ENCODE assay signal across 29 cellular contexts in the genomic region with DNA sequence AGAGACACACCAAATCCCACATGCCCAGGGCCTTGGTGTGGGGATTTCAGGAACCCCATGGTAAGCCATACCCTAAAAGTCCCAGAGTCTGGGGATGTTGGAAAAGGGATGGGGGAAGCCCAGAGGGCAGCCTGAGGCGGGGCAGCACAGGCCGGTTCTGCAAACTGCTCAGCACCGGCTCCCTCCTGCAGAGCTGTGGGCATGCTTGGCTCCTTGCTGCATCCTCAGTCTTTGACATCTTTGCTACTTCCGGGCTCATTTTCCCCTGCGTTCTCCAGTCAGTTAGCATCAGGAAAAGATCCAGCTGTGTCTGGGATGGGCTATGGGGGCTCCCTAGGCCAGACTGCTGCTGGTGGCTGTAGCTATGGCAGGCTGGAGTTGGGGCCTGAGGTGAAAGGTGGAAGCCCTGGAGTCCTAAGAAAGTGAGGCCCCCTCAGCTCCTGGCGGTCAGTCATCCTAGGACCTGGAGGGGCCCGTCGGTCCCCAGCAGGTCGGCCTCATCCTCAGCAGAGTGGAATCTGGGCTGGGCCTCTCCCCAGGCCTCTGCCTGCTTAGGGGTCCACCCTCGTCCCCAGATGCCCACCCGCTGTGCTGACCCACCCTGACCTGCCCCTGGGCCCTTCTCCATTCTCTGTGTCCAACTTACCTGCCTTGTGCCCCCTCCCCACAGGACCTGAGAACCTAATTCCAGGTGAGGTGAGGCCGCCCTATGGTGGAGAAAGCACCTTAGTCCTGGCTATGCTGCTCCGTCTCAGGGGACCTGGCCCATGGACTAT. TPM values are rescaled to one million over a fixed set of nuclear protein-coding genes. Genes with fewer than 3 reads are reported as not detected.
DNase-seq lines count a peak whose midpoint lies in the region; ATAC-seq and TF ChIP-seq lines count a peak whose summit lies in the region.
"Had no signal": no experiment of that assay in that cellular context is flagged by ENCODE, and none has a peak within 500 bp of the region (broad histone marks: within the 10 kb centered on the region; RNA-seq: fewer than 3 reads in every experiment).

No MANE protein-coding gene starts in this region.

- H3K9me3 ChIP-seq in right cardiac atrium (ENCODE audit: control insufficient read depth, low read length): no peaks in the 10 kb centered on the region
- H3K9me3 ChIP-seq: adrenal gland, BLaER1, body of pancreas, MG63, prostate gland, SJSA1, thyroid gland had no signal

- no peaks in the 10 kb centered on the region for H3K36me3 Mint-ChIP-seq in activated CD8-positive, alpha-beta memory T cell treated with anti-CD3 and anti-CD28 coated beads, Interleukin-2, amount 10 ng/mL, durations not matched to agents 7 days and 5 days
- no peaks in the 10 kb centered on the region for H3K36me3 Mint-ChIP-seq in natural killer cell

- H3K4me1 ChIP-seq in right cardiac atrium (ENCODE audit: control insufficient read depth, insufficient read depth, low read length): no peaks in the 10 kb centered on the region
- H3K4me1 ChIP-seq: adrenal gland, body of pancreas, prostate gland, SJSA1, thyroid gland had no signal

- WGBS in right cardiac atrium: 87% methylated on average over 13 of the region's 13 CpGs

- H3K4me3 ChIP-seq in right cardiac atrium (ENCODE audit: low read length): no peak overlapping the region
- H3K4me3 ChIP-seq: adrenal gland, BLaER1, body of pancreas, lung, MG63, prostate gland, SJSA1, thyroid gland had no signal

- no peaks in the 10 kb centered on the region for H3K4me1 Mint-ChIP-seq in activated CD8-positive, alpha-beta memory T cell treated with anti-CD3 and anti-CD28 coated beads, Interleukin-2, amount 10 ng/mL, durations not matched to agents 7 days and 5 days
- H3K4me1 Mint-ChIP-seq in natural killer cell: peaks cover 0 to 4% of the 10 kb centered on the region in 2 donors

- TF ChIP-seq CTCF in natural killer cell (IDR thresholded peaks at IDR 0.05): no peak

- CTCF ChIA-PET in activated CD8-positive, alpha-beta memory T cell treated with anti-CD3 and anti-CD28 coated beads, Interleukin-2, amount 10 ng/mL, durations not matched to agents 7 days and 5 days (lab: Charles Lee): interaction anchor here (1.5 kb wide), 1 partner anchor 17 kb away, joined by 6 read pairs; no protein-coding TSS in a partner anchor

- no peaks in the 10 kb centered on the region for H3K27me3 Mint-ChIP-seq in activated CD8-positive, alpha-beta memory T cell treated with anti-CD3 and anti-CD28 coated beads, Interleukin-2, amount 10 ng/mL, durations not matched to agents 7 days and 5 days
- no peaks in the 10 kb centered on the region for H3K27me3 Mint-ChIP-seq in natural killer cell (ENCODE audit: low read depth in 2 of 2)
- H3K27me3 Mint-ChIP-seq: activated T-cell treated with anti-CD3 and anti-CD28 coated beads, Interleukin-2, amount 50 U/mL, for 24 hours had no signal

- no peak overlapping the region for H3K27ac ChIP-seq in right cardiac atrium (ENCODE audit: low read length)
- H3K27ac ChIP-seq: adrenal gland, BLaER1, body of pancreas, prostate gland, SJSA1, thyroid gland had no signal

- intact Hi-C loops in Right ventricle myocardium superior (cut with DNase I) (no loop called here), right cardiac atrium (cut with DNase I) (no loop called here), natural killer cell (cut with micrococcal nuclease) (no loop called here)

- no peaks in the 10 kb centered on the region for H3K9me3 Mint-ChIP-seq in activated CD8-positive, alpha-beta memory T cell treated with anti-CD3 and anti-CD28 coated beads, Interleukin-2, amount 10 ng/mL, durations not matched to agents 7 days and 5 days (ENCODE audit: low read depth)
- no peaks in the 10 kb centered on the region for H3K9me3 Mint-ChIP-seq in natural killer cell
- H3K9me3 Mint-ChIP-seq: activated T-cell treated with anti-CD3 and anti-CD28 coated beads, Interleukin-2, amount 50 U/mL, for 24 hours had no signal

- H3K4me3 Mint-ChIP-seq in activated CD8-positive, alpha-beta memory T cell treated with anti-CD3 and anti-CD28 coated beads, Interleukin-2, amount 10 ng/mL, durations not matched to agents 7 days and 5 days: no peak overlapping the region
- H3K4me3 Mint-ChIP-seq in natural killer cell: no peak overlapping the region
- H3K4me3 Mint-ChIP-seq: activated CD8-positive, alpha-beta T cell treated with anti-CD3 and anti-CD28 coated beads, Interleukin-2, amount 10 ng/mL, durations not matched to agents 7 days and 5 days; activated T-cell treated with anti-CD3 and anti-CD28 coated beads, Interleukin-2, amount 50 U/mL, for 24 hours had no signal

- H3K27me3 ChIP-seq in right cardiac atrium (ENCODE audit: control insufficient read depth, insufficient read depth): no peaks in the 10 kb centered on the region
- H3K27me3 ChIP-seq: adrenal gland, BLaER1, body of pancreas, MG63, SJSA1, thyroid gland had no signal

- DNase-seq in Right ventricle myocardium superior (peak; percentile 30), right cardiac atrium (no peak), natural killer cell (peak; percentile 12), OCI-M1 (lab: John Stamatoyannopoulos, UW) (no peak)
- DNase-seq in activated CD8-positive, alpha-beta memory T cell treated with anti-CD3 and anti-CD28 coated beads, Interleukin-2, amount 10 ng/mL, durations not matched to agents 7 days and 5 days: peak; percentile 27
- DNase-seq: activated CD8-positive, alpha-beta T cell treated with anti-CD3 and anti-CD28 coated beads, Interleukin-2, amount 10 ng/mL, durations not matched to agents 7 days and 5 days; activated naive CD4-positive, alpha-beta T cell treated with Interleukin-2 at 50 U/mL for 16 hours; GF-D8; KG1; MG63; NCI-H1436; NCI-H345; stimulated activated naive CD8-positive, alpha-beta T cell treated with anti-CD3 and anti-CD28 coated beads, Interleukin-15, Interleukin-2, amounts not matched to agents 100 U/mL and 50 U/mL, for 24 hours; T-helper 1 cell had no signal

- ATAC-seq in Right ventricle myocardium superior (ENCODE audit: poor library complexity) (no peak), right cardiac atrium (no peak), natural killer cell (no peak), HG02938 (IDR thresholded peaks at IDR 0.05; ENCODE audit: unreplicated experiment) (no peak), GM18870 (IDR thresholded peaks at IDR 0.05; ENCODE audit: unreplicated experiment) (no peak)
- ATAC-seq in activated CD8-positive, alpha-beta memory T cell treated with anti-CD3 and anti-CD28 coated beads, Interleukin-2, amount 10 ng/mL, durations not matched to agents 7 days and 5 days: no peak
- ATAC-seq: activated CD4-positive, CD25-positive, alpha-beta regulatory T cell treated with anti-CD3 and anti-CD28 coated beads, Interleukin-2, amount 50 U/mL, for 24 hours; activated CD8-positive, alpha-beta T cell treated with anti-CD3 and anti-CD28 coated beads, Interleukin-2, amount 10 ng/mL, durations not matched to agents 7 days and 5 days; stimulated activated naive CD8-positive, alpha-beta T cell treated with anti-CD3 and anti-CD28 coated beads, Interleukin-15, Interleukin-2, amounts not matched to agents 100 U/mL and 50 U/mL, for 24 hours had no signal

- H3K27ac Mint-ChIP-seq in activated CD8-positive, alpha-beta memory T cell treated with anti-CD3 and anti-CD28 coated beads, Interleukin-2, amount 10 ng/mL, durations not matched to agents 7 days and 5 days: no peak overlapping the region
- H3K27ac Mint-ChIP-seq in natural killer cell: no peak overlapping the region
- H3K27ac Mint-ChIP-seq: activated CD8-positive, alpha-beta T cell treated with anti-CD3 and anti-CD28 coated beads, Interleukin-2, amount 10 ng/mL, durations not matched to agents 7 days and 5 days; activated T-cell treated with anti-CD3 and anti-CD28 coated beads, Interleukin-2, amount 50 U/mL, for 24 hours had no signal

RNA-seq across cellular contexts. Expression of a gene that starts 9.3 kb away (rescaled TPM):
- total RNA-seq in Right ventricle myocardium superior: not detected
- total RNA-seq in right cardiac atrium: not detected
- 0.16 TPM for polyA plus RNA-seq in right cardiac atrium
- not detected for total RNA-seq in activated CD8-positive, alpha-beta memory T cell treated with anti-CD3 and anti-CD28 coated beads, Interleukin-2, amount 10 ng/mL, durations not matched to agents 7 days and 5 days
- under 1 TPM in 1 of 3 donors, not detected in 2; 0.16 TPM for total RNA-seq in natural killer cell
- total RNA-seq: activated CD8-positive, alpha-beta T cell treated with anti-CD3 and anti-CD28 coated beads, Interleukin-2, amount 10 ng/mL, durations not matched to agents 7 days and 5 days; adrenal gland; body of pancreas; cerebellum; glomerular endothelial cell; kidney epithelial cell; lung; mucosa of gallbladder; SJSA1; thyroid gland had no signal
- polyA plus RNA-seq: lung had no signal

RNA-seq across cellular contexts. Expression of a gene that starts 39.9 kb away (rescaled TPM):
- total RNA-seq in Right ventricle myocardium superior (11.6 TPM), right cardiac atrium (10 to 100 TPM; 12.2 to 20.2 (median 14.6) TPM), natural killer cell (10 to 100 TPM; 33.7 to 48.4 (median 47.8) TPM)
- polyA plus RNA-seq in right cardiac atrium: 4.2 TPM
- total RNA-seq in activated CD8-positive, alpha-beta memory T cell treated with anti-CD3 and anti-CD28 coated beads, Interleukin-2, amount 10 ng/mL, durations not matched to agents 7 days and 5 days: 10 to 100 TPM; 22.5 to 29.3 TPM

Comparison
In these comparisons a context has a peak if more than half of its experiments do, and no peak if none do; other contexts are left out.
1. DNase-seq: peak in Right ventricle myocardium superior (single experiment), activated CD8-positive, alpha-beta memory T cell treated with anti-CD3 and anti-CD28 coated beads, Interleukin-2, amount 10 ng/mL, durations not matched to agents 7 days and 5 days (single experiment) and natural killer cell (single experiment); none in right cardiac atrium (0 of 3) and OCI-M1 (single experiment).